1 cellular context compared by ENCODE assay signal in the genomic region with DNA sequence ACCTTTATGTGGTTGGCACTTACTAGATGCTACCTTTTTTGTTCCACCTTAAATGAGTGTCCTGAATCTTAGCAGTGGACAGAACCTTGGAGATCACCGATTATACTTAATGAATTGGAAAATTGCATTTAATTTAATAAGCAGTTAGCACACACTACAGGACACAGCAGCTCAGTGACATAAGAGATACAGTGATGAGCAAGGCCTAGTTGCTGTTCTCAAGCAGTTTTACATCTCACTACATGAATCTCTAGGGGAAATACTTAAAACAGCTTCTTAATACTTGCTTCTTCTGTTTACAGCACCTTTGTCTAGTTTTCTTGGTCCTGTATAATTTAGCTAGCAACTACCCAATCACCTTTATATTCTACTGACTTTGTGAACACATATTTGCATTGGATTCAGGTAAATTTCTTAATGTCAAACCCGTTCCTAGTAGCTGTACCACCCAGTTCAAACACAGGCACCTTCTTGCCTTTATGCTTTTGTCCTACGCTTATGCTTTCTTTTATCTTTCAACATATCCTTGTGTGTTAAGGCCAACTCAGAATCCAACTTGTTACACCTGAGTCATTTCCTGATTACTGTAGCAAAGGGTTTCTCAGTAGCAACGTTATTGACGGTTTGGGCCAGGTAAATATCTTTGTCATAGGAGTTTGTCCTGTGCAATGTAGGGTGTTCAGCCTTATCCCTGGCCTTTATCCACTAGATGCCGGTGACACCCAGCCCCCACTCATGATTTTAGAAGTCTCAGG.
TF ChIP-seq lines count a peak whose summit lies in the region.

No MANE protein-coding gene starts in this region.

TF ChIP-seq in A549, 52 proteins besides CTCF, POLR2A, EP300 and RAD21 (continued from another document):
- TF ChIP-seq, protein P1, sequence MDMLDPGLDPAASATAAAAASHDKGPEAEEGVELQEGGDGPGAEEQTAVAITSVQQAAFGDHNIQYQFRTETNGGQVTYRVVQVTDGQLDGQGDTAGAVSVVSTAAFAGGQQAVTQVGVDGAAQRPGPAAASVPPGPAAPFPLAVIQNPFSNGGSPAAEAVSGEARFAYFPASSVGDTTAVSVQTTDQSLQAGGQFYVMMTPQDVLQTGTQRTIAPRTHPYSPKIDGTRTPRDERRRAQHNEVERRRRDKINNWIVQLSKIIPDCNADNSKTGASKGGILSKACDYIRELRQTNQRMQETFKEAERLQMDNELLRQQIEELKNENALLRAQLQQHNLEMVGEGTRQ (IDR thresholded peaks at IDR 0.05): no peak
- no peak for TF ChIP-seq ZSCAN20 (CRISPR knock-in tag; IDR thresholded peaks at IDR 0.05)
- TF ChIP-seq ZNF302 (CRISPR knock-in tag; IDR thresholded peaks at IDR 0.05): no peak
- no peak for TF ChIP-seq JUNB (IDR thresholded peaks at IDR 0.05)
